ENCODE assay signal across 9 cellular contexts in genomic region chr19:45716314-45717130, GRCh38. TPM values are rescaled to one million over a fixed set of nuclear protein-coding genes. Genes with fewer than 3 reads are reported as not detected.
DNase-seq lines count a peak whose midpoint lies in the region; ATAC-seq and TF ChIP-seq lines count a peak whose summit lies in the region.
"Had no signal": no experiment of that assay in that cellular context is flagged by ENCODE, and none has a peak within 500 bp of the region (broad histone marks: within the 10 kb centered on the region; RNA-seq: fewer than 3 reads in every experiment).

No MANE protein-coding gene starts in this region.

- no peaks in the 10 kb centered on the region for H3K36me3 ChIP-seq in CD8-positive, alpha-beta memory T cell (ENCODE audit: insufficient read depth, low read length)
- H3K36me3 ChIP-seq in KOPT-K1 (ENCODE audit: insufficient read depth, low read length): peaks cover 36% of the 10 kb centered on the region; the same call in 1 of the 2 replicates
- H3K36me3 ChIP-seq in fibroblast of lung (ENCODE audit: control insufficient read depth, insufficient read depth, low read length): peaks cover 17% of the 10 kb centered on the region
- H3K36me3 ChIP-seq in neural cell (ENCODE audit: insufficient read depth, low read length): no peaks in the 10 kb centered on the region

- no peak for TF ChIP-seq EP300 in neural cell (conservative IDR thresholded peaks at IDR 0.05; ENCODE audit: poor library complexity, severe bottlenecking)

- no peaks in the 10 kb centered on the region for H3K9me3 ChIP-seq in CD8-positive, alpha-beta memory T cell (ENCODE audit: low read length)
- no peaks in the 10 kb centered on the region for H3K9me3 ChIP-seq in KOPT-K1 (ENCODE audit: insufficient read depth, low read length, poor library complexity, severe bottlenecking)
- no peaks in the 10 kb centered on the region for H3K9me3 ChIP-seq in fibroblast of lung (ENCODE audit: control insufficient read depth, insufficient read depth, low read depth, low read length)
- H3K9me3 ChIP-seq in neural cell (ENCODE audit: low read length): no peaks in the 10 kb centered on the region

- H3K4me2 ChIP-seq in fibroblast of lung (ENCODE audit: extremely low read depth, insufficient read depth, low read length) (peak overlapping the region; percentile 100), neural cell (ENCODE audit: low read length) (peak overlapping the region; percentile 90)

- H2AFZ ChIP-seq in fibroblast of lung (ENCODE audit: low read length): peak overlapping the region; percentile 75
- H2AFZ ChIP-seq in neural cell (ENCODE audit: low read depth, low read length): peak overlapping the region; percentile 46

- peaks cover 24% of the 10 kb centered on the region for H3K4me1 ChIP-seq in CD8-positive, alpha-beta memory T cell (ENCODE audit: insufficient read depth, low read length)
- H3K4me1 ChIP-seq in fibroblast of lung (ENCODE audit: control insufficient read depth, extremely low read depth, insufficient read depth, low read length): peaks cover 6% of the 10 kb centered on the region

- TF ChIP-seq CTCF in fibroblast of lung (conservative IDR thresholded peaks at IDR 0.05 in 1 of 2, IDR thresholded peaks at IDR 0.05 in 1 of 2; ENCODE audit: low read depth in 1 of 2, low read length in 2 of 2): no peak
- TF ChIP-seq CTCF in neural cell (IDR thresholded peaks at IDR 0.05; ENCODE audit: poor library complexity, severe bottlenecking): no peak

- no peak for ATAC-seq in activated CD8-positive, alpha-beta T cell treated with anti-CD3 and anti-CD28 coated beads, Interleukin-2, amount 10 ng/mL, durations not matched to agents 7 days and 5 days
- ATAC-seq in HG03571 (IDR thresholded peaks at IDR 0.05; ENCODE audit: unreplicated experiment) (no peak), GM18858 (IDR thresholded peaks at IDR 0.05; ENCODE audit: unreplicated experiment) (no peak)

- no peaks in the 10 kb centered on the region for H4K20me1 ChIP-seq in fibroblast of lung (ENCODE audit: control insufficient read depth, extremely low read depth, insufficient read depth, low read length)
- no peaks in the 10 kb centered on the region for H4K20me1 ChIP-seq in neural cell (ENCODE audit: insufficient read depth)

- CTCF ChIA-PET in CD8-positive, alpha-beta memory T cell (lab: Charles Lee): interaction anchor here (0.6 to 5.9 kb wide), 9 partner anchors 14 to 277 kb away, joined by 3 to 45 read pairs (median 4); partner anchors contain the start of genes QPCTL, SIX5 and SNRPD2
- CTCF ChIA-PET in activated CD8-positive, alpha-beta T cell treated with anti-CD3 and anti-CD28 coated beads, Interleukin-2, amount 10 ng/mL, durations not matched to agents 7 days and 5 days (lab: Charles Lee): interaction anchor here (0.8 to 6.1 kb wide), 17 partner anchors 9 to 238 kb away, joined by 3 to 101 read pairs (median 4); partner anchors contain the start of genes DMWD, FBXO46, QPCTL and SIX5

- H3K27me3 ChIP-seq in CD8-positive, alpha-beta memory T cell (ENCODE audit: insufficient read depth, low read length, poor library complexity, severe bottlenecking): no peaks in the 10 kb centered on the region
- no peaks in the 10 kb centered on the region for H3K27me3 ChIP-seq in fibroblast of lung (ENCODE audit: control insufficient read depth, insufficient read depth, low read length)
- no peaks in the 10 kb centered on the region for H3K27me3 ChIP-seq in neural cell (ENCODE audit: insufficient read depth, low read depth, low read length)

- H3K4me3 ChIP-seq in CD8-positive, alpha-beta memory T cell (ENCODE audit: low read length): peak overlapping the region; percentile 82
- H3K4me3 ChIP-seq in fibroblast of lung (replicated peaks in 1 of 4; ENCODE audit: control extremely low read depth in 1 of 4, insufficient read depth in 1 of 4, low read depth in 3 of 4, low read length in 4 of 4): peak overlapping the region; percentile 82 to 98 (median 96)
- peak overlapping the region; percentile 83 for H3K4me3 ChIP-seq in neural cell (ENCODE audit: low read length)

- H3K9ac ChIP-seq in fibroblast of lung (ENCODE audit: insufficient read depth, low read length) (peak overlapping the region; percentile 62), neural cell (ENCODE audit: low read length) (peak overlapping the region; percentile 99)

- peak overlapping the region; percentile 86 to 97 (median 95) for H3K4me3 Mint-ChIP-seq in CD8-positive, alpha-beta memory T cell
- peak overlapping the region; percentile 93 for H3K4me3 Mint-ChIP-seq in activated CD8-positive, alpha-beta T cell treated with anti-CD3 and anti-CD28 coated beads, Interleukin-2, amount 10 ng/mL, durations not matched to agents 7 days and 5 days

- H3K4me1 Mint-ChIP-seq in CD8-positive, alpha-beta memory T cell: peaks cover 39 to 52% (median 45%) of the 10 kb centered on the region in 3 donors
- H3K4me1 Mint-ChIP-seq in activated CD8-positive, alpha-beta T cell treated with anti-CD3 and anti-CD28 coated beads, Interleukin-2, amount 10 ng/mL, durations not matched to agents 7 days and 5 days (ENCODE audit: low read depth): peaks cover 36% of the 10 kb centered on the region

- peaks cover 0 to 38% (median 8%) of the 10 kb centered on the region in 3 donors for H3K36me3 Mint-ChIP-seq in CD8-positive, alpha-beta memory T cell
- H3K36me3 Mint-ChIP-seq in activated CD8-positive, alpha-beta T cell treated with anti-CD3 and anti-CD28 coated beads, Interleukin-2, amount 10 ng/mL, durations not matched to agents 7 days and 5 days (ENCODE audit: low read depth): peaks cover 36% of the 10 kb centered on the region

- H3K9me3 Mint-ChIP-seq in CD8-positive, alpha-beta memory T cell: no peaks in the 10 kb centered on the region
- H3K9me3 Mint-ChIP-seq in activated CD8-positive, alpha-beta T cell treated with anti-CD3 and anti-CD28 coated beads, Interleukin-2, amount 10 ng/mL, durations not matched to agents 7 days and 5 days (ENCODE audit: insufficient read depth): no peaks in the 10 kb centered on the region

- TF ChIP-seq RAD21 in neural cell (conservative IDR thresholded peaks at IDR 0.05): no peak

- H3K27me3 Mint-ChIP-seq in CD8-positive, alpha-beta memory T cell: no peaks in the 10 kb centered on the region
- H3K27me3 Mint-ChIP-seq in activated CD8-positive, alpha-beta T cell treated with anti-CD3 and anti-CD28 coated beads, Interleukin-2, amount 10 ng/mL, durations not matched to agents 7 days and 5 days (ENCODE audit: low read depth): no peaks in the 10 kb centered on the region

- H3F3A ChIP-seq in neural cell (ENCODE audit: insufficient read depth, low read length, poor library complexity, severe bottlenecking): no peaks in the 10 kb centered on the region

- H3K79me2 ChIP-seq in fibroblast of lung (ENCODE audit: control insufficient read depth, insufficient read depth, low read length) (peaks cover 22% of the 10 kb centered on the region), neural cell (replicated peaks; ENCODE audit: insufficient read depth, low read length) (peaks cover 37% of the 10 kb centered on the region)

- DNase-seq in CD8-positive, alpha-beta memory T cell: no peak
- no peak for DNase-seq in activated CD8-positive, alpha-beta T cell treated with anti-CD3 and anti-CD28 coated beads, Interleukin-2, amount 10 ng/mL, durations not matched to agents 7 days and 5 days
- DNase-seq in fibroblast of lung (ENCODE audit: low read depth in 2 of 2) (peak in 1 of 2 donors; percentile 36), DMS114 treated with DMSO at 0.1 percent for 48 hours (lab: John Stamatoyannopoulos, UW; ENCODE audit: unreplicated experiment) (no peak)

- H3K27ac Mint-ChIP-seq in CD8-positive, alpha-beta memory T cell: peak overlapping the region; percentile 83 to 99 (median 97)
- H3K27ac Mint-ChIP-seq in activated CD8-positive, alpha-beta T cell treated with anti-CD3 and anti-CD28 coated beads, Interleukin-2, amount 10 ng/mL, durations not matched to agents 7 days and 5 days: peak overlapping the region; percentile 89

- H3K9me2 ChIP-seq in neural cell (ENCODE audit: insufficient read depth, low read length): no peaks in the 10 kb centered on the region

- POLR2A ChIA-PET in CD8-positive, alpha-beta memory T cell (lab: Charles Lee): interaction anchor here (0.6 to 2.4 kb wide), 8 partner anchors 14 to 1557 kb away, joined by 3 to 19 read pairs (median 8); partner anchors contain the start of genes DMWD, FBXO46, QPCTL and SIX5
- POLR2A ChIA-PET in activated CD8-positive, alpha-beta T cell treated with anti-CD3 and anti-CD28 coated beads, Interleukin-2, amount 10 ng/mL, durations not matched to agents 7 days and 5 days (lab: Charles Lee): interaction anchor here (0.6 to 3.4 kb wide), 12 partner anchors 10 to 146 kb away, joined by 3 to 22 read pairs (median 4); partner anchors contain the start of genes FBXO46, QPCTL, SIX5 and SNRPD2

- H3K27ac ChIP-seq in CD8-positive, alpha-beta memory T cell (ENCODE audit: low read depth, low read length): peak overlapping the region; percentile 74
- H3K27ac ChIP-seq in KOPT-K1 (ENCODE audit: low read depth, low read length, poor library complexity, severe bottlenecking) (peak overlapping the region; percentile 72), fibroblast of lung (ENCODE audit: insufficient read depth, low read length) (peak overlapping the region; percentile 74), neural cell (ENCODE audit: low read length) (peak overlapping the region; percentile 94)

RNA-seq across cellular contexts. Expression of gene FBXO46, which starts 14.2 kb away (rescaled TPM):
- total RNA-seq in CD8-positive, alpha-beta memory T cell: 10 to 100 TPM; 25.2 to 30.4 TPM
- polyA plus RNA-seq in CD8-positive, alpha-beta memory T cell: 21.1 TPM
- 10 to 100 TPM; 32.6 to 33.9 TPM for total RNA-seq in activated CD8-positive, alpha-beta T cell treated with anti-CD3 and anti-CD28 coated beads, Interleukin-2, amount 10 ng/mL, durations not matched to agents 7 days and 5 days
- total RNA-seq in fibroblast of lung: 3.1 and 3.3 TPM in 2 replicates
- polyA plus RNA-seq in fibroblast of lung (1.6 and 2.0 TPM in 2 replicates), neural cell (12.5 and 13.2 TPM in 2 replicates)
- polyA plus RNA-seq in fibroblast of lung (2012): 4.3 and 4.5 TPM in 2 replicates
- polyA minus RNA-seq in fibroblast of lung (ENCODE audit: low replicate concordance) (1.3 and 1.6 TPM in 2 replicates), neural cell (10.0 and 11.3 TPM in 2 replicates)

RNA-seq across cellular contexts. Expression of gene MEIOSIN, which starts 16.7 kb away (rescaled TPM):
- total RNA-seq in CD8-positive, alpha-beta memory T cell: not detected
- not detected for polyA plus RNA-seq in CD8-positive, alpha-beta memory T cell
- not detected for total RNA-seq in activated CD8-positive, alpha-beta T cell treated with anti-CD3 and anti-CD28 coated beads, Interleukin-2, amount 10 ng/mL, durations not matched to agents 7 days and 5 days
- total RNA-seq in fibroblast of lung: not detected in 2 replicates
- polyA plus RNA-seq in fibroblast of lung (not detected in 2 replicates), neural cell (not detected in 2 replicates)
- not detected in 2 replicates for polyA plus RNA-seq in fibroblast of lung (2012)
- polyA minus RNA-seq in fibroblast of lung (ENCODE audit: low replicate concordance) (not detected in 2 replicates), neural cell (not detected in 2 replicates)
- total RNA-seq: LHCN-M2 had no signal

RNA-seq across cellular contexts. Expression of gene QPCTL, which starts 24.1 kb away (rescaled TPM):
- total RNA-seq in CD8-positive, alpha-beta memory T cell: 10 to 100 TPM; 11.3 to 11.5 TPM
- 2.0 TPM for polyA plus RNA-seq in CD8-positive, alpha-beta memory T cell
- total RNA-seq in activated CD8-positive, alpha-beta T cell treated with anti-CD3 and anti-CD28 coated beads, Interleukin-2, amount 10 ng/mL, durations not matched to agents 7 days and 5 days: 1 to 10 TPM; 6.7 to 8.0 TPM
- total RNA-seq in fibroblast of lung: 4.9 and 9.4 TPM in 2 replicates
- polyA plus RNA-seq in fibroblast of lung: 4.6 and 5.8 TPM in 2 replicates
- polyA plus RNA-seq in fibroblast of lung (2012): 8.9 and 9.8 TPM in 2 replicates
- 21.3 and 34.2 TPM in 2 replicates for polyA minus RNA-seq in fibroblast of lung (ENCODE audit: low replicate concordance)
- polyA plus RNA-seq in neural cell: 6.8 and 8.4 TPM in 2 replicates
- polyA minus RNA-seq in neural cell: 3.5 and 5.4 TPM in 2 replicates

RNA-seq across cellular contexts. Expression of gene SNRPD2, which starts 24.8 kb away (rescaled TPM):
- 100 to 1,000 TPM; 738 to 747 TPM for total RNA-seq in CD8-positive, alpha-beta memory T cell
- 1,016 TPM for polyA plus RNA-seq in CD8-positive, alpha-beta memory T cell
- total RNA-seq in activated CD8-positive, alpha-beta T cell treated with anti-CD3 and anti-CD28 coated beads, Interleukin-2, amount 10 ng/mL, durations not matched to agents 7 days and 5 days: 100 to 1,000 TPM; 634 to 652 TPM
- total RNA-seq in fibroblast of lung: 361 and 362 TPM in 2 replicates
- polyA plus RNA-seq in fibroblast of lung: 440 and 635 TPM in 2 replicates
- polyA plus RNA-seq in fibroblast of lung (2012): 700 and 741 TPM in 2 replicates
- 180 and 223 TPM in 2 replicates for polyA minus RNA-seq in fibroblast of lung (ENCODE audit: low replicate concordance)
- 333 and 372 TPM in 2 replicates for polyA plus RNA-seq in neural cell
- 75.5 and 79.5 TPM in 2 replicates for polyA minus RNA-seq in neural cell

RNA-seq across cellular contexts. Expression of gene GIPR, which starts 48.5 kb away (rescaled TPM):
- total RNA-seq in CD8-positive, alpha-beta memory T cell: 1 to 10 TPM; 1.7 to 1.9 TPM
- polyA plus RNA-seq in CD8-positive, alpha-beta memory T cell: 0.21 TPM
- total RNA-seq in activated CD8-positive, alpha-beta T cell treated with anti-CD3 and anti-CD28 coated beads, Interleukin-2, amount 10 ng/mL, durations not matched to agents 7 days and 5 days: 1 to 10 TPM; 7.0 to 9.2 TPM
- total RNA-seq in fibroblast of lung: not detected in 2 replicates
- polyA plus RNA-seq in fibroblast of lung (0.05 and 0.25 TPM in 2 replicates), neural cell (6.4 and 13.1 TPM in 2 replicates)
- polyA plus RNA-seq in fibroblast of lung (2012): 0.05 and 0.15 TPM in 2 replicates
- polyA minus RNA-seq in fibroblast of lung (ENCODE audit: low replicate concordance) (not detected in 2 replicates), neural cell (6.0 and 8.5 TPM in 2 replicates)
- total RNA-seq: LHCN-M2 had no signal
